In genomic region chr12:116133609-116134214, GRCh38 we compare ENCODE assay signal across 15 cellular contexts.
DNase-seq lines count a peak whose midpoint lies in the region; ATAC-seq, FAIRE-seq and TF ChIP-seq lines count a peak whose summit lies in the region.
"Had no signal": no experiment of that assay in that cellular context is flagged by ENCODE, and none has a peak within 500 bp of the region (broad histone marks: within the 10 kb centered on the region; RNA-seq: fewer than 3 reads in every experiment).

No MANE protein-coding gene starts in this region.

- no peaks in the 10 kb centered on the region for H3K36me3 ChIP-seq in K562 (ENCODE audit: control insufficient read depth, insufficient read depth, low read length)
- H3K36me3 ChIP-seq: brain microvascular endothelial cell had no signal

- POLR2A ChIA-PET in activated CD4-positive, alpha-beta T cell treated with anti-CD3 and anti-CD28 coated beads for 36 hours (lab: Charles Lee): no interaction called here
- POLR2A ChIA-PET in K562 (lab: Yijun Ruan, JAX): interaction anchor here (0.7 to 1.5 kb wide), 4 partner anchors 9 to 12 kb away, joined by 3 to 6 read pairs (median 4); no protein-coding TSS in a partner anchor

- peak overlapping the region; percentile 18 to 75; a peak in 2 of 4 replicates for H3K9ac ChIP-seq in K562 (ENCODE audit: insufficient read depth in 1 of 2, low read depth in 2 of 2, low read length in 2 of 2)

- H3K4me3 Mint-ChIP-seq in activated CD4-positive, alpha-beta T cell treated with anti-CD3 and anti-CD28 coated beads for 36 hours: no peak overlapping the region
- H3K4me3 Mint-ChIP-seq in osteocyte (ENCODE audit: unreplicated experiment): no peak overlapping the region

- no peaks in the 10 kb centered on the region for H3K9me3 Mint-ChIP-seq in activated CD4-positive, alpha-beta T cell treated with anti-CD3 and anti-CD28 coated beads for 36 hours (ENCODE audit: low read depth)
- H3K9me3 Mint-ChIP-seq in osteocyte (ENCODE audit: unreplicated experiment): no peaks in the 10 kb centered on the region
- H3K9me3 Mint-ChIP-seq: activated B cell treated with CpG ODN at 0.5 μM for 24 hours had no signal

- H3K4me2 ChIP-seq in K562 (ENCODE audit: insufficient read depth, low read length): peak overlapping the region; percentile 50

- H2AFZ ChIP-seq in K562 (ENCODE audit: low read depth, low read length): no peak overlapping the region

- H3K4me3 ChIP-seq in HL-60 (replicated peaks; ENCODE audit: insufficient read depth, low read length): no peak overlapping the region
- no peak overlapping the region for H3K4me3 ChIP-seq in K562

- peaks cover 83% of the 10 kb centered on the region for H3K4me1 Mint-ChIP-seq in activated CD4-positive, alpha-beta T cell treated with anti-CD3 and anti-CD28 coated beads for 36 hours
- H3K4me1 Mint-ChIP-seq in osteocyte (ENCODE audit: unreplicated experiment): peaks cover 87% of the 10 kb centered on the region

- DNase-seq in activated CD4-positive, alpha-beta T cell treated with anti-CD3 and anti-CD28 coated beads for 36 hours: no peak
- DNase-seq in activated CD4-positive, alpha-beta T cell treated with anti-CD3 and anti-CD28 coated beads for 1 hour: no peak
- peak in 1 of 2 experiments; percentile 29 for DNase-seq in HL-60 (ENCODE audit: low read depth in 1 of 2, low spot score in 1 of 2)
- DNase-seq in K562 (ENCODE audit: extremely low read depth in 1 of 4, low spot score in 3 of 4): peak in 1 of 4 experiments; percentile 29
- no peak for DNase-seq in osteocyte (ENCODE audit: extremely low spot score, unreplicated experiment)
- DNase-seq in NAMALWA (ENCODE audit: low spot score): no peak
- no peak for DNase-seq in activated CD4-positive, CD25-positive, alpha-beta regulatory T cell (lab: John Stamatoyannopoulos, UW)
- DNase-seq: activated B cell treated with CpG ODN at 0.5 μM for 24 hours; brain microvascular endothelial cell; Calu3; foreskin melanocyte; MM.1S; NK-92 treated with Interleukin-12 subunit alpha and Interleukin-12 subunit beta, amount 100 ng/mL, for 24 hours; occipital lobe had no signal

- H3K27me3 Mint-ChIP-seq in activated CD4-positive, alpha-beta T cell treated with anti-CD3 and anti-CD28 coated beads for 36 hours: no peaks in the 10 kb centered on the region
- no peaks in the 10 kb centered on the region for H3K27me3 Mint-ChIP-seq in osteocyte (ENCODE audit: unreplicated experiment)
- H3K27me3 Mint-ChIP-seq: activated B cell treated with CpG ODN at 0.5 μM for 24 hours had no signal

- peaks cover 94% of the 10 kb centered on the region for H3K79me2 ChIP-seq in K562 (ENCODE audit: control insufficient read depth, insufficient read depth, low read length)

- H3K27me3 ChIP-seq in HL-60 (ENCODE audit: insufficient read depth, poor library complexity, severe bottlenecking) (no peaks in the 10 kb centered on the region), K562 (ENCODE audit: control insufficient read depth in 2 of 2, insufficient read depth in 2 of 2, low read length in 2 of 2) (no peaks in the 10 kb centered on the region)
- H3K27me3 ChIP-seq: brain microvascular endothelial cell had no signal

- no TSS peak for BruUV-seq in K562 (replicated peaks; lab: Mats Ljungman, UMichigan)

- no peak for TF ChIP-seq RAD21 in K562 (CRISPR knock-in tag; conservative IDR thresholded peaks at IDR 0.05 in 1 of 2, IDR thresholded peaks at IDR 0.05 in 1 of 2)

- 18% methylated on average over 5 of the region's 5 CpGs for WGBS in K562 (ENCODE audit: insufficient coverage, low coverage, missing lambda C conversion rate)

- ATAC-seq in activated CD4-positive, alpha-beta T cell treated with anti-CD3 and anti-CD28 coated beads for 36 hours: no peak
- ATAC-seq in K562: peak; percentile 66
- ATAC-seq in HG02885 (IDR thresholded peaks at IDR 0.05; ENCODE audit: poor library complexity, unreplicated experiment): no peak

- H3K9me1 ChIP-seq in K562 (ENCODE audit: control insufficient read depth, insufficient read depth, low read length): no peaks in the 10 kb centered on the region

- no peak for TF ChIP-seq EP300 in K562 (IDR thresholded peaks at IDR 0.05; ENCODE audit: low read length)

- in situ Hi-C loops in K562 (cut with MboI): no loop called here

- peak overlapping the region; percentile 3 for H3K27ac Mint-ChIP-seq in activated CD4-positive, alpha-beta T cell treated with anti-CD3 and anti-CD28 coated beads for 36 hours
- H3K27ac Mint-ChIP-seq in osteocyte (ENCODE audit: unreplicated experiment): peak overlapping the region; percentile 76

- peak overlapping the region; percentile 18; the same call in 1 of the 2 replicates for H3K27ac ChIP-seq in HL-60 (replicated peaks)
- peak overlapping the region; percentile 37; the same call in 2 of the 3 replicates for H3K27ac ChIP-seq in K562 (ENCODE audit: extremely low read depth, low read depth, low read length)
- H3K27ac ChIP-seq: brain microvascular endothelial cell had no signal

- TF ChIP-seq CTCF in HL-60 (IDR thresholded peaks at IDR 0.05; ENCODE audit: insufficient read depth, low read length): no peak
- TF ChIP-seq CTCF in K562 (IDR thresholded peaks at IDR 0.05 in 2 of 3, conservative IDR thresholded peaks at IDR 0.05 in 1 of 3; ENCODE audit: insufficient read depth in 2 of 3, low read depth in 1 of 3, low read length in 3 of 3): no peak
- TF ChIP-seq CTCF in osteocyte (IDR thresholded peaks at IDR 0.05): no peak

- no peaks in the 10 kb centered on the region for H3K9me3 ChIP-seq in K562 (replicated peaks; ENCODE audit: control insufficient read depth, insufficient read depth, low read depth, low read length)

- H4K20me1 ChIP-seq in K562 (replicated peaks; ENCODE audit: control insufficient read depth, insufficient read depth, low read length): peaks cover 11% of the 10 kb centered on the region; the same call in 1 of the 2 replicates

- no peaks in the 10 kb centered on the region for H3K36me3 Mint-ChIP-seq in activated CD4-positive, alpha-beta T cell treated with anti-CD3 and anti-CD28 coated beads for 36 hours (ENCODE audit: low read depth)
- no peaks in the 10 kb centered on the region for H3K36me3 Mint-ChIP-seq in osteocyte (ENCODE audit: unreplicated experiment)

- peaks cover 12 to 23% of the 10 kb centered on the region in 2 experiments for H3K4me1 ChIP-seq in K562 (replicated peaks in 1 of 2; ENCODE audit: control insufficient read depth in 2 of 2, insufficient read depth in 2 of 2, low read length in 2 of 2)

- intact Hi-C loops in activated CD4-positive, alpha-beta T cell treated with anti-CD3 and anti-CD28 coated beads for 36 hours (cut with DNase I, micrococcal nuclease): loop anchor here in 1 of 2 experiments (1.0 to 2.0 kb wide), 2 partner anchors 9 to 67 kb away; no protein-coding TSS in a partner anchor
- intact Hi-C loops in K562 (cut with micrococcal nuclease): no loop called here

- FAIRE-seq in K562 (lab: Jason Lieb, UNC): peak; percentile 57

- TF ChIP-seq POLR2A in K562 (conservative IDR thresholded peaks at IDR 0.05): no peak

- CTCF ChIA-PET in activated CD4-positive, alpha-beta T cell treated with anti-CD3 and anti-CD28 coated beads for 36 hours (lab: Charles Lee): interaction anchor here (1.5 kb wide), 1 partner anchor 33 kb away, joined by 4 read pairs; no protein-coding TSS in a partner anchor
- CTCF ChIA-PET in K562 (lab: Yijun Ruan, JAX; ENCODE audit: low intra/inter-chr PET ratio): no interaction called here

TF ChIP-seq in K562, 482 proteins besides CTCF, POLR2A, EP300 and RAD21:
- TF ChIP-seq SMARCE1 (IDR thresholded peaks at IDR 0.05): no peak
- TF ChIP-seq, protein P1, sequence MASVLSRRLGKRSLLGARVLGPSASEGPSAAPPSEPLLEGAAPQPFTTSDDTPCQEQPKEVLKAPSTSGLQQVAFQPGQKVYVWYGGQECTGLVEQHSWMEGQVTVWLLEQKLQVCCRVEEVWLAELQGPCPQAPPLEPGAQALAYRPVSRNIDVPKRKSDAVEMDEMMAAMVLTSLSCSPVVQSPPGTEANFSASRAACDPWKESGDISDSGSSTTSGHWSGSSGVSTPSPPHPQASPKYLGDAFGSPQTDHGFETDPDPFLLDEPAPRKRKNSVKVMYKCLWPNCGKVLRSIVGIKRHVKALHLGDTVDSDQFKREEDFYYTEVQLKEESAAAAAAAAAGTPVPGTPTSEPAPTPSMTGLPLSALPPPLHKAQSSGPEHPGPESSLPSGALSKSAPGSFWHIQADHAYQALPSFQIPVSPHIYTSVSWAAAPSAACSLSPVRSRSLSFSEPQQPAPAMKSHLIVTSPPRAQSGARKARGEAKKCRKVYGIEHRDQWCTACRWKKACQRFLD (CRISPR knock-in tag; IDR thresholded peaks at IDR 0.05): no peak
- TF ChIP-seq DEAF1 (CRISPR knock-in tag; IDR thresholded peaks at IDR 0.05): no peak
- TF ChIP-seq RUNX1 (IDR thresholded peaks at IDR 0.05; ENCODE audit: low read depth): no peak
- no peak for TF ChIP-seq MCM5 (IDR thresholded peaks at IDR 0.05; ENCODE audit: low read depth)
- TF ChIP-seq TEAD1 (CRISPR knock-in tag; IDR thresholded peaks at IDR 0.05): no peak
- TF ChIP-seq ZNF668 (CRISPR knock-in tag; IDR thresholded peaks at IDR 0.05): no peak
- TF ChIP-seq BRCA1 (IDR thresholded peaks at IDR 0.05): no peak
- no peak for TF ChIP-seq BRCA1 (CRISPR knock-in tag; IDR thresholded peaks at IDR 0.05)
- TF ChIP-seq POLR3G (IDR thresholded peaks at IDR 0.05; ENCODE audit: extremely low read depth, insufficient read length, insufficient replicate concordance): no peak
